8 cellular contexts compared by ENCODE assay signal in genomic region chr11:9568854-9569587, GRCh38. TPM values are rescaled to one million over a fixed set of nuclear protein-coding genes. Genes with fewer than 3 reads are reported as not detected.
DNase-seq lines count a peak whose midpoint lies in the region; ATAC-seq, FAIRE-seq and TF ChIP-seq lines count a peak whose summit lies in the region.

No MANE protein-coding gene starts in this region.

- TF ChIP-seq CTCF in astrocyte (IDR thresholded peaks at IDR 0.05; ENCODE audit: insufficient read depth, low read depth, low read length) = no peak

- H3K27me3 ChIP-seq in astrocyte (ENCODE audit: insufficient read depth, low read length) (no peaks in the 10 kb centered on the region), iPS-18a (ENCODE audit: control insufficient read depth, insufficient read depth, low read length) (no peaks in the 10 kb centered on the region)

- DNase-seq in GM03348 (ENCODE audit: low spot score) (peak; percentile 72), NCI-H1417 treated with DMSO at 0.1 percent for 48 hours (lab: John Stamatoyannopoulos, UW) (peak; percentile 11), astrocyte (ENCODE audit: low read depth) (peak; percentile 91), smooth muscle cell of the brain vasculature (ENCODE audit: low read depth, low spot score) (peak; percentile 65), middle frontal gyrus (ENCODE audit: extremely low spot score, low spot score) (no peak)

- no peaks in the 10 kb centered on the region for H4K20me1 ChIP-seq in astrocyte (ENCODE audit: insufficient read depth, low read length)

- no peaks in the 10 kb centered on the region for H3K36me3 Mint-ChIP-seq in astrocyte (ENCODE audit: low read depth, unreplicated experiment)

- no peak overlapping the region for H2AFZ ChIP-seq in astrocyte (ENCODE audit: low read depth, low read length)

- no peaks in the 10 kb centered on the region for H3K27me3 Mint-ChIP-seq in astrocyte (ENCODE audit: low read depth, unreplicated experiment)

- no peaks in the 10 kb centered on the region for H3K9me3 Mint-ChIP-seq in astrocyte (ENCODE audit: unreplicated experiment)

- ATAC-seq in GM21367 (IDR thresholded peaks at IDR 0.05; ENCODE audit: unreplicated experiment) = no peak
- no peak for ATAC-seq in GM21390 (IDR thresholded peaks at IDR 0.05; ENCODE audit: unreplicated experiment)

- H3K27ac Mint-ChIP-seq in astrocyte (ENCODE audit: unreplicated experiment) = peak overlapping the region; percentile 100

- H3K36me3 ChIP-seq in astrocyte (ENCODE audit: insufficient read depth, low read length) (no peaks in the 10 kb centered on the region), iPS-18a (ENCODE audit: control insufficient read depth, low read depth, low read length) (no peaks in the 10 kb centered on the region)

- no peak for FAIRE-seq in astrocyte (lab: Jason Lieb, UNC)

- H3K9me3 ChIP-seq in astrocyte (ENCODE audit: insufficient read depth, low read depth, low read length) (no peaks in the 10 kb centered on the region), iPS-18a (ENCODE audit: control insufficient read depth, low read depth, low read length) (no peaks in the 10 kb centered on the region)

- peaks cover 39% of the 10 kb centered on the region for H3K4me1 Mint-ChIP-seq in astrocyte (ENCODE audit: low read depth, unreplicated experiment)

- H3K4me3 ChIP-seq in astrocyte (ENCODE audit: insufficient read depth, low read depth, low read length) (peak overlapping the region; percentile 35), iPS-18a (ENCODE audit: low read length) (peak overlapping the region; percentile 1)

- H3K27ac ChIP-seq in astrocyte (ENCODE audit: low read depth, low read length) (peak overlapping the region; percentile 99), iPS-18a (ENCODE audit: low read length) (peak overlapping the region; percentile 78)

- peaks cover 10% of the 10 kb centered on the region for H3K79me2 ChIP-seq in astrocyte (ENCODE audit: insufficient read depth, low read length)

- H3K4me1 ChIP-seq in astrocyte (ENCODE audit: insufficient read depth, low read length) = peaks cover 47% of the 10 kb centered on the region
- H3K4me1 ChIP-seq in iPS-18a (ENCODE audit: control insufficient read depth, low read depth, low read length) = peaks cover 33% of the 10 kb centered on the region

- peak overlapping the region; percentile 89 for H3K9ac ChIP-seq in astrocyte (ENCODE audit: low read length)
- peak overlapping the region; percentile 69 for H3K9ac ChIP-seq in iPS-18a (ENCODE audit: low read length)

- H3K4me2 ChIP-seq in astrocyte (ENCODE audit: low read length) = peak overlapping the region; percentile 74

- peak overlapping the region; percentile 10 for H3K4me3 Mint-ChIP-seq in astrocyte (ENCODE audit: unreplicated experiment)

RNA-seq across cellular contexts. Expression of gene WEE1, which starts 4.4 kb away (rescaled TPM):
- total RNA-seq in astrocyte = 29.3 and 50.7 TPM in 2 replicates
